Comparison of ENCODE assay signal across 11 cellular contexts in the genomic region with DNA sequence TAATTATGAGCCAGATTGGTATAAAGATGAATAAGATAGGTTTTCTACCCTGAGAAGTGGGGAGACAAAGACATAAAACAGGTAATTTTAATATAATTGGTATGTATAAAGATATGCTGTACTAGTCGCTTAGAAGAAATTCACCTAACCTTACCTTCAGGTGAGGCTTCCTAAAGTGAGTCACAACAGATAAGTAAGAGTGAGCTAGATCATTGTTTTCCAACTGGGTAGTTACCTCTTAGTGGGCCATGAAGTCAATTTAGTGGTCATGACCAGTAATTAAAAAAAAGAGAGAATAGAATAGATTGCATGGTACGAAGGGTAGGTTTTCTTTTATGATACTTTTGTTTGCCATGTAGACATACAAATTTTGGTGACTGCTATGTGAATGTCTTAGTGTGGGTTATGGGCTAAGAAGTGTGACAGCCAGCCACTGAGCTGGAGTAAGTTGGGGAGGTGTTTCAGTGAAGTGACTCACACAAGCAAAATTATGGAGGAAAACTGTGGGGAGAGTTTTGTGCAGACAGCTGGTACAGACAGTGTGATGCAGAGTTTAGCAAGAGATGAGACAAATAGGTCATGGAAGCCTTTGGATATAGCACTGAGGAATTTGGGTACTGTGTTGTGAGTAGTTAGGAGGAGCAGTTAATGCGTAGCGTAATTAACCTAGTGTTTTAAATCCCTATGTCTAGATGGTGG. TPM values are rescaled to one million over a fixed set of nuclear protein-coding genes. Genes with fewer than 3 reads are reported as not detected.
DNase-seq lines count a peak whose midpoint lies in the region; ATAC-seq and TF ChIP-seq lines count a peak whose summit lies in the region.
"Had no signal": no experiment of that assay in that cellular context is flagged by ENCODE, and none has a peak within 500 bp of the region (broad histone marks: within the 10 kb centered on the region; RNA-seq: fewer than 3 reads in every experiment).

No MANE protein-coding gene starts in this region.

- H3K36me3 Mint-ChIP-seq in CD8-positive, alpha-beta T cell, result peaks cover 73% of the 10 kb centered on the region
- peaks cover 8% of the 10 kb centered on the region for H3K36me3 Mint-ChIP-seq in IgD-negative memory B cell
- H3K36me3 Mint-ChIP-seq in natural killer cell, result peaks cover 23% of the 10 kb centered on the region

- no peak for DNase-seq in CD8-positive, alpha-beta T cell
- peak; percentile 36 for DNase-seq in brain microvascular endothelial cell
- DNase-seq in natural killer cell, result no peak
- no peak for DNase-seq in Right ventricle myocardium superior
- no peak for DNase-seq in germinal center (ENCODE audit: low spot score)
- DNase-seq in NAMALWA (ENCODE audit: low spot score), result no peak
- DNase-seq: OCI-M1 had no signal

- H3K27me3 ChIP-seq in CD8-positive, alpha-beta T cell (ENCODE audit: insufficient read depth, low read length), result no peaks in the 10 kb centered on the region
- H3K27me3 ChIP-seq in brain microvascular endothelial cell (replicated peaks), result no peaks in the 10 kb centered on the region
- H3K27me3 ChIP-seq: right atrium auricular region, suprapubic skin had no signal

- H3K9me3 Mint-ChIP-seq in CD8-positive, alpha-beta T cell, result no peaks in the 10 kb centered on the region
- H3K9me3 Mint-ChIP-seq in IgD-negative memory B cell, result no peaks in the 10 kb centered on the region
- H3K9me3 Mint-ChIP-seq in natural killer cell, result no peaks in the 10 kb centered on the region

- CTCF ChIA-PET in CD8-positive, alpha-beta T cell (lab: Charles Lee), result interaction anchor here (1.7 to 2.0 kb wide), 2 partner anchors 21 to 35 kb away, joined by 4 to 6 read pairs; no protein-coding TSS in a partner anchor

- intact Hi-C loops in CD8-positive, alpha-beta T cell (cut with DNase I, micrococcal nuclease), result no loop called here
- intact Hi-C loops in natural killer cell (cut with micrococcal nuclease) (no loop called here), Right ventricle myocardium superior (cut with DNase I) (no loop called here)

- no peaks in the 10 kb centered on the region for H3K9me3 ChIP-seq in CD8-positive, alpha-beta T cell (ENCODE audit: low read length)
- H3K9me3 ChIP-seq: right atrium auricular region, suprapubic skin had no signal

- peak; percentile 55 for ATAC-seq in CD8-positive, alpha-beta T cell
- ATAC-seq in natural killer cell (peak in 2 of 3 donors; percentile 21 to 64), Right ventricle myocardium superior (ENCODE audit: poor library complexity) (no peak)

- no peaks in the 10 kb centered on the region for H3K27me3 Mint-ChIP-seq in CD8-positive, alpha-beta T cell (ENCODE audit: low read depth)
- H3K27me3 Mint-ChIP-seq in IgD-negative memory B cell, result no peaks in the 10 kb centered on the region
- H3K27me3 Mint-ChIP-seq in natural killer cell (ENCODE audit: low read depth in 2 of 2), result no peaks in the 10 kb centered on the region

- peaks cover 13% of the 10 kb centered on the region for H3K36me3 ChIP-seq in CD8-positive, alpha-beta T cell (ENCODE audit: insufficient read depth, low read length)
- H3K36me3 ChIP-seq in brain microvascular endothelial cell (replicated peaks), result peaks cover 21% of the 10 kb centered on the region

- in situ Hi-C loops in brain microvascular endothelial cell (cut with HindIII; ENCODE audit: low pct_ligation_motif_present, low sequenced_read_pairs), result no loop called here

- POLR2A ChIA-PET in CD8-positive, alpha-beta T cell (lab: Charles Lee), result interaction anchor here (0.9 to 1.6 kb wide), 2 partner anchors 10 to 665 kb away, joined by 3 to 7 read pairs; no protein-coding TSS in a partner anchor

- no peak overlapping the region for H3K4me3 ChIP-seq in CD8-positive, alpha-beta T cell (ENCODE audit: low read depth, low read length)
- H3K4me3 ChIP-seq in brain microvascular endothelial cell (ENCODE audit: low read depth, low read length), result no peak overlapping the region
- H3K4me3 ChIP-seq: right atrium auricular region, suprapubic skin had no signal

- no peak for TF ChIP-seq CTCF in CD8-positive, alpha-beta T cell (IDR thresholded peaks at IDR 0.05)
- TF ChIP-seq CTCF in brain microvascular endothelial cell (IDR thresholded peaks at IDR 0.05; ENCODE audit: low read depth, low read length, missing control alignments) (no peak), natural killer cell (IDR thresholded peaks at IDR 0.05) (no peak)

- H3K4me1 Mint-ChIP-seq in CD8-positive, alpha-beta T cell (ENCODE audit: low read depth), result peaks cover 57% of the 10 kb centered on the region
- H3K4me1 Mint-ChIP-seq in IgD-negative memory B cell, result peaks cover 18 to 31% (median 29%) of the 10 kb centered on the region in 3 donors
- peaks cover 29 to 39% of the 10 kb centered on the region in 2 donors for H3K4me1 Mint-ChIP-seq in natural killer cell

- H3K27ac ChIP-seq in CD8-positive, alpha-beta T cell (ENCODE audit: low read depth, low read length), result no peak overlapping the region
- H3K27ac ChIP-seq in brain microvascular endothelial cell, result no peak overlapping the region
- H3K27ac ChIP-seq: right atrium auricular region, suprapubic skin had no signal

- no peak overlapping the region for H3K4me3 Mint-ChIP-seq in CD8-positive, alpha-beta T cell
- H3K4me3 Mint-ChIP-seq in IgD-negative memory B cell (no peak overlapping the region), natural killer cell (no peak overlapping the region)

- peak overlapping the region; percentile 82 for H3K27ac Mint-ChIP-seq in CD8-positive, alpha-beta T cell
- H3K27ac Mint-ChIP-seq in IgD-negative memory B cell, result peak overlapping the region in 2 of 3 donors; percentile 29
- peak overlapping the region; percentile 6 to 44 for H3K27ac Mint-ChIP-seq in natural killer cell

- H3K4me1 ChIP-seq in CD8-positive, alpha-beta T cell (ENCODE audit: insufficient read depth, low read length), result peaks cover 19% of the 10 kb centered on the region
- H3K4me1 ChIP-seq: right atrium auricular region, suprapubic skin had no signal

RNA-seq across cellular contexts. Expression of gene TRNT1, which starts 8.2 kb away (rescaled TPM):
- total RNA-seq in CD8-positive, alpha-beta T cell, result 10 to 100 TPM; 26.0 to 26.5 TPM
- 21.0 TPM for polyA plus RNA-seq in IgD-negative memory B cell
- total RNA-seq in natural killer cell (10 to 100 TPM; 33.3 to 41.9 (median 36.6) TPM), Right ventricle myocardium superior (14.3 TPM)

RNA-seq across cellular contexts. Expression of gene IL5RA, which starts 24.7 kb away (rescaled TPM):
- not detected for total RNA-seq in CD8-positive, alpha-beta T cell
- polyA plus RNA-seq in IgD-negative memory B cell, result 2.8 TPM
- total RNA-seq in natural killer cell (10 to 100 TPM in 1 of 3 donors, under 1 TPM in 1, not detected in 1; 0.34 to 12.4 TPM), Right ventricle myocardium superior (1.0 TPM)
- total RNA-seq: endothelial cell of umbilical vein had no signal
- polyA plus RNA-seq: endothelial cell of umbilical vein had no signal

RNA-seq across cellular contexts. Expression of gene CRBN, which starts 44.6 kb away (rescaled TPM):
- total RNA-seq in CD8-positive, alpha-beta T cell, result 100 to 1,000 TPM; 143 to 144 TPM
- 113 TPM for polyA plus RNA-seq in IgD-negative memory B cell
- total RNA-seq in natural killer cell (100 to 1,000 TPM; 126 to 166 (median 139) TPM), Right ventricle myocardium superior (46.9 TPM)

Comparison
In these comparisons a context has a peak if more than half of its experiments do, and no peak if none do; other contexts are left out.
1. H3K27ac Mint-ChIP-seq: peak in every context shown above with its lines; median percentile 82 in CD8-positive, alpha-beta T cell; 29 in IgD-negative memory B cell; 25 in natural killer cell.